8 cellular contexts compared by ENCODE assay signal in the genomic region with DNA sequence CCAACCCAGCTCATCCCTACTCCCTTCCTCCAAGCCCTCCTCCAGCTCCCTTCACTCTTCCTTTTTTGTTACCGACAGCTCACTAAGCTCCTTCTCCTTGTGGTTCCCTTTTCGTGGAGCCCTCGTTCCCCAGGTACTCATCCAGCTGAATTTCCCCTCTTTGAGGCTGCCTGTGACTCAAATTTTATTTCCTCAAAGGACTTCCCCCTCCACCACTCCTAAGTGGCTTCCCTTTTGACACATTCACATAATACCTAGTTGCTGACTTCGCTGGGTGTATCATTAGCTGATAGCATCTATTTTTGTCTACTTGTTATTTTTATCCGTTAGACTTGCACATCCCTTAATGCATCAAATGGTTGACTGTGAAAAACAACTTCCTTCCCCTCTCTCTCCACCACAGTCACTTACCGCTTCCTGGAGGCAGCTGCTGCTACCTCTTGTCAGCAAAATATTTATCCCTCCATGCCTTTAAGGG. TPM values are rescaled to one million over a fixed set of nuclear protein-coding genes. Genes with fewer than 3 reads are reported as not detected.
A peak's percentile ranks its signal among the peaks of the same experiment; 100 is the strongest.
DNase-seq lines count a peak whose midpoint lies in the region; ATAC-seq and TF ChIP-seq lines count a peak whose summit lies in the region.

No MANE protein-coding gene starts in this region.

- H3K9me3 Mint-ChIP-seq in activated T-cell treated with anti-CD3 and anti-CD28 coated beads, Interleukin-2, amount 50 U/mL, for 24 hours: no peaks in the 10 kb centered on the region

- H3K9me3 ChIP-seq in KOPT-K1 (ENCODE audit: insufficient read depth, low read length, poor library complexity, severe bottlenecking) (no peaks in the 10 kb centered on the region), vagina (no peaks in the 10 kb centered on the region), testis (no peaks in the 10 kb centered on the region)

- TF ChIP-seq POLR2A in vagina (IDR thresholded peaks at IDR 0.05) (no peak), testis (IDR thresholded peaks at IDR 0.05) (no peak)

- 61 to 64% methylated on average over 6 of the region's 6 CpGs for WGBS in testis, 2 donors

- intact Hi-C loops in vagina (cut with DNase I): no loop called here
- intact Hi-C loops in testis (cut with DNase I; ENCODE audit: low total_unique reads): no loop called here

- H3K36me3 Mint-ChIP-seq in activated T-cell treated with anti-CD3 and anti-CD28 coated beads, Interleukin-2, amount 50 U/mL, for 24 hours (ENCODE audit: low read depth): no peaks in the 10 kb centered on the region

- H3K27me3 ChIP-seq in vagina (no peaks in the 10 kb centered on the region), testis (no peaks in the 10 kb centered on the region)

- peaks cover 8% of the 10 kb centered on the region for H3K4me1 ChIP-seq in vagina
- peaks cover 3% of the 10 kb centered on the region for H3K4me1 ChIP-seq in testis

- TF ChIP-seq CTCF in vagina (IDR thresholded peaks at IDR 0.05) (no peak), testis (IDR thresholded peaks at IDR 0.05) (no peak)

- peak; percentile 53 for ATAC-seq in GM19467 (IDR thresholded peaks at IDR 0.05; ENCODE audit: unreplicated experiment)

- peak overlapping the region; percentile 80 for H3K27ac ChIP-seq in KOPT-K1 (ENCODE audit: low read depth, low read length, poor library complexity, severe bottlenecking)
- no peak overlapping the region for H3K27ac ChIP-seq in vagina
- H3K27ac ChIP-seq in testis: no peak overlapping the region

- H3K36me3 ChIP-seq in KOPT-K1 (ENCODE audit: insufficient read depth, low read length): no peaks in the 10 kb centered on the region
- H3K36me3 ChIP-seq in vagina: no peaks in the 10 kb centered on the region
- H3K36me3 ChIP-seq in testis (ENCODE audit: low read depth, missing control alignments): no peaks in the 10 kb centered on the region

- peak overlapping the region; percentile 17 for H3K4me3 Mint-ChIP-seq in activated T-cell treated with anti-CD3 and anti-CD28 coated beads, Interleukin-2, amount 50 U/mL, for 24 hours

- H3K27ac Mint-ChIP-seq in activated T-cell treated with anti-CD3 and anti-CD28 coated beads, Interleukin-2, amount 50 U/mL, for 24 hours: peak overlapping the region; percentile 83

- H3K4me3 ChIP-seq in vagina (no peak overlapping the region), testis (no peak overlapping the region)

- no peaks in the 10 kb centered on the region for H3K27me3 Mint-ChIP-seq in activated T-cell treated with anti-CD3 and anti-CD28 coated beads, Interleukin-2, amount 50 U/mL, for 24 hours

- DNase-seq in CD1c-positive myeloid dendritic cell (ENCODE audit: extremely low spot score): peak; percentile 92
- DNase-seq in activated T-cell treated with anti-CD3 and anti-CD28 coated beads, Interleukin-2, amount 50 U/mL, for 24 hours: no peak
- DNase-seq in myocyte (ENCODE audit: low read depth): peak; percentile 12
- no peak for DNase-seq in vagina (ENCODE audit: extremely low spot score in 2 of 2)
- no peak for DNase-seq in testis
- no peak for DNase-seq in NCI-H226

- peaks cover 20% of the 10 kb centered on the region for H3K4me1 Mint-ChIP-seq in activated T-cell treated with anti-CD3 and anti-CD28 coated beads, Interleukin-2, amount 50 U/mL, for 24 hours (ENCODE audit: low read depth)

RNA-seq across cellular contexts. Expression of a gene that starts 14.5 kb away (rescaled TPM):
- not detected in 2 replicates for total RNA-seq in myocyte
- not detected for polyA plus RNA-seq in myocyte (2012)
- total RNA-seq in vagina: not detected
- total RNA-seq in testis: not detected
- polyA plus RNA-seq in testis (ENCODE audit: insufficient read depth, low read depth, low replicate concordance): 0.20 TPM

RNA-seq across cellular contexts. Expression of a gene that starts 27.7 kb away (rescaled TPM):
- total RNA-seq in myocyte: not detected in 2 replicates
- polyA plus RNA-seq in myocyte (2012): not detected
- 687 TPM for total RNA-seq in vagina
- total RNA-seq in testis: 1 to 10 TPM; 2.7 to 5.6 TPM
- 14.5 TPM for polyA plus RNA-seq in testis (ENCODE audit: insufficient read depth, low read depth, low replicate concordance)

RNA-seq across cellular contexts. Expression of a gene that starts 50.9 kb away (rescaled TPM):
- 3.0 and 9.7 TPM in 2 replicates for total RNA-seq in myocyte
- 1.3 TPM for polyA plus RNA-seq in myocyte (2012)
- 237 TPM for total RNA-seq in vagina
- total RNA-seq in testis: 1 to 10 TPM; 5.8 to 7.9 TPM
- 24.0 TPM for polyA plus RNA-seq in testis (ENCODE audit: insufficient read depth, low read depth, low replicate concordance)

Comparison
In these comparisons a context has a peak if more than half of its experiments do, and no peak if none do; other contexts are left out.
1. DNase-seq: peak in CD1c-positive myeloid dendritic cell (single experiment) and myocyte (single experiment); none in activated T-cell treated with anti-CD3 and anti-CD28 coated beads, Interleukin-2, amount 50 U/mL, for 24 hours (single experiment), vagina (0 of 2), testis (single experiment) and NCI-H226 (single experiment).
2. RNA of a gene that starts 27.7 kb away (total RNA-seq): 687 TPM in vagina (single experiment); 2.7 to 5.6 TPM in testis and not detected in myocyte; every median in the first group is over 100 times any median in the second.
3. RNA of a gene that starts 50.9 kb away (total RNA-seq): 237 TPM in vagina (single experiment); 5.8 to 7.9 TPM in testis and 3.0 to 9.7 TPM in myocyte; every median in the first group is over 10 times any median in the second.